ENCODE assay signal across 23 cellular contexts in genomic region chr1:109650609-109651008, GRCh38. TPM values are rescaled to one million over a fixed set of nuclear protein-coding genes. Genes with fewer than 3 reads are reported as not detected.
"Had no signal": no experiment of that assay in that cellular context is flagged by ENCODE, and none has a peak within 500 bp of the region (broad histone marks: within the 10 kb centered on the region; RNA-seq: fewer than 3 reads in every experiment).

No MANE protein-coding gene starts in this region.

- H2AFZ ChIP-seq: hepatocyte had no signal

- H3K36me3 ChIP-seq: breast epithelium, left ventricle myocardium inferior, upper lobe of left lung had no signal

- H3K36me3 Mint-ChIP-seq: activated naive CD8-positive, alpha-beta T cell treated with anti-CD3 and anti-CD28 coated beads, Interleukin-2, amount 10 ng/mL, durations not matched to agents 7 days and 5 days; T-cell had no signal

- H3K4me2 ChIP-seq: hepatocyte had no signal

- H3K27ac ChIP-seq: breast epithelium, hepatocyte, left ventricle myocardium inferior, skin epidermis, upper lobe of left lung had no signal

- H3K4me3 ChIP-seq: breast epithelium, hepatocyte, left ventricle myocardium inferior, skin epidermis, upper lobe of left lung had no signal

- H3K4me1 ChIP-seq: breast epithelium had no signal

- H3K9me3 ChIP-seq: breast epithelium, upper lobe of left lung had no signal

- DNase-seq: activated CD4-positive, alpha-beta T cell treated with anti-CD3 and anti-CD28 coated beads, Interleukin-2, amount 50 U/mL, for 1 hour; activated naive CD8-positive, alpha-beta T cell treated with anti-CD3 and anti-CD28 coated beads, Interleukin-2, amount 10 ng/mL, durations not matched to agents 7 days and 5 days; aorta; dorsolateral prefrontal cortex; left ventricle myocardium inferior; mesendoderm; nucleus accumbens; stimulated activated CD4-positive, alpha-beta T cell treated with anti-CD3 and anti-CD28 coated beads, Interleukin-4, amount 100 ng/mL, for 4 hours; stimulated activated CD8-positive, alpha-beta memory T cell treated with anti-CD3 and anti-CD28 coated beads, Interleukin-4, amount 100 ng/mL, for 48 hours; stimulated activated naive CD4-positive, alpha-beta T cell treated with Interleukin-2 at 50 U/mL for 16 hours; T-cell; T-helper 9 cell; upper lobe of left lung had no signal

- H3K27me3 ChIP-seq: breast epithelium, dorsolateral prefrontal cortex, hepatocyte, upper lobe of left lung had no signal

- H3K27ac Mint-ChIP-seq: activated naive CD8-positive, alpha-beta T cell treated with anti-CD3 and anti-CD28 coated beads, Interleukin-2, amount 10 ng/mL, durations not matched to agents 7 days and 5 days; activated T-helper 1 cell treated with anti-CD3 and anti-CD28 coated beads, Interleukin-12 subunit alpha, Interleukin-12 subunit beta, Interleukin-2, Interleukin-4 antibody, amounts not matched to agents 30 ng/mL and 10 ng/mL and 1 ng/mL, durations not matched to agents 14 hours and 24 hours and 36 hours; T-cell had no signal

- ATAC-seq: activated CD4-positive, CD25-positive, alpha-beta regulatory T cell treated with anti-CD3 and anti-CD28 coated beads, Interleukin-2, amount 50 U/mL, for 24 hours; T-cell had no signal

- H3K4me3 Mint-ChIP-seq: activated naive CD8-positive, alpha-beta T cell treated with anti-CD3 and anti-CD28 coated beads, Interleukin-2, amount 10 ng/mL, durations not matched to agents 7 days and 5 days; activated T-helper 1 cell treated with anti-CD3 and anti-CD28 coated beads, Interleukin-12 subunit alpha, Interleukin-12 subunit beta, Interleukin-2, Interleukin-4 antibody, amounts not matched to agents 30 ng/mL and 10 ng/mL and 1 ng/mL, durations not matched to agents 14 hours and 24 hours and 36 hours; T-cell had no signal

- H3K9me3 Mint-ChIP-seq: activated naive CD8-positive, alpha-beta T cell treated with anti-CD3 and anti-CD28 coated beads, Interleukin-2, amount 10 ng/mL, durations not matched to agents 7 days and 5 days; activated T-helper 1 cell treated with anti-CD3 and anti-CD28 coated beads, Interleukin-12 subunit alpha, Interleukin-12 subunit beta, Interleukin-2, Interleukin-4 antibody, amounts not matched to agents 30 ng/mL and 10 ng/mL and 1 ng/mL, durations not matched to agents 14 hours and 24 hours and 36 hours; nephron; T-cell had no signal

RNA-seq across cellular contexts. Expression of gene GNAT2, which starts 31.2 kb away (rescaled TPM):
- total RNA-seq: aorta, breast epithelium, hepatocyte, kidney epithelial cell, left ventricle myocardium inferior, posterior vena cava, T-cell had no signal
- polyA plus RNA-seq: aorta, esophagus had no signal

RNA-seq across cellular contexts. Expression of gene GSTM1, which starts 37.0 kb away (rescaled TPM):
- total RNA-seq: activated CD8-positive, alpha-beta memory T cell treated with anti-CD3 and anti-CD28 coated beads for 36 hours; activated naive CD8-positive, alpha-beta T cell treated with anti-CD3 and anti-CD28 coated beads, Interleukin-2, amount 10 ng/mL, durations not matched to agents 7 days and 5 days; left ventricle myocardium inferior; posterior vena cava had no signal
